8 cellular contexts compared by ENCODE assay signal in genomic region chr7:129210256-129210988, GRCh38. TPM values are rescaled to one million over a fixed set of nuclear protein-coding genes. Genes with fewer than 3 reads are reported as not detected.
A peak's percentile ranks its signal among the peaks of the same experiment; 100 is the strongest.
DNase-seq lines count a peak whose midpoint lies in the region; ATAC-seq and TF ChIP-seq lines count a peak whose summit lies in the region.

No MANE protein-coding gene starts in this region.

- no peaks in the 10 kb centered on the region for H3K27me3 ChIP-seq in PC-9 (ENCODE audit: insufficient read depth, low read depth)
- H3K27me3 ChIP-seq in osteoblast (ENCODE audit: insufficient read depth, low read length): no peaks in the 10 kb centered on the region
- H3K27me3 ChIP-seq in thyroid gland: no peaks in the 10 kb centered on the region

- H3K36me3 ChIP-seq in PC-9 (ENCODE audit: low read depth) (no peaks in the 10 kb centered on the region), osteoblast (ENCODE audit: insufficient read depth, low read length) (no peaks in the 10 kb centered on the region), thyroid gland (peaks cover 0 to 2% of the 10 kb centered on the region in 2 donors)

- CTCF ChIA-PET in PC-9 (lab: Charles Lee): interaction anchor here (0.6 to 2.5 kb wide), 2 partner anchors 47 to 183 kb away, joined by 3 to 15 read pairs; no protein-coding TSS in a partner anchor

- H3F3A ChIP-seq in PC-9 (ENCODE audit: insufficient read depth, low read depth): no peaks in the 10 kb centered on the region

- H2AFZ ChIP-seq in PC-9 (no peak overlapping the region), osteoblast (ENCODE audit: low read length) (no peak overlapping the region)

- no peaks in the 10 kb centered on the region for H3K9me2 ChIP-seq in PC-9 (ENCODE audit: insufficient read depth)

- TF ChIP-seq CTCF in PC-9 (conservative IDR thresholded peaks at IDR 0.05) (peak; percentile 84), fibroblast of villous mesenchyme (IDR thresholded peaks at IDR 0.05; ENCODE audit: insufficient read depth, low read depth, low read length) (peak; percentile 85), osteoblast (IDR thresholded peaks at IDR 0.05; ENCODE audit: extremely low read depth, low read depth, low read length) (peak; percentile 80), thyroid gland (IDR thresholded peaks at IDR 0.05) (peak; percentile 54 to 93 (median 86))

- H3K9me3 ChIP-seq in PC-9 (ENCODE audit: insufficient read depth, low read depth): no peaks in the 10 kb centered on the region
- no peaks in the 10 kb centered on the region for H3K9me3 ChIP-seq in osteoblast (ENCODE audit: low read depth, low read length)
- H3K9me3 ChIP-seq in thyroid gland: no peaks in the 10 kb centered on the region

- no peaks in the 10 kb centered on the region for H3K79me2 ChIP-seq in PC-9 (ENCODE audit: low read depth)
- no peaks in the 10 kb centered on the region for H3K79me2 ChIP-seq in osteoblast (ENCODE audit: insufficient read depth, low read length)

- H3K27ac ChIP-seq in PC-9: no peak overlapping the region
- no peak overlapping the region for H3K27ac ChIP-seq in osteoblast (ENCODE audit: low read depth, low read length)
- H3K27ac ChIP-seq in thyroid gland: no peak overlapping the region

- DNase-seq in ELF-1 (ENCODE audit: low read depth, low spot score) (peak; percentile 70), PC-9 (peak in 1 of 2 experiments; percentile 82), fibroblast of villous mesenchyme (ENCODE audit: low read depth) (peak; percentile 54), osteoblast (ENCODE audit: insufficient read length, low spot score, missing footprints) (peak; percentile 97), thyroid gland (peak; percentile 84 to 87)
- peak; percentile 29 for DNase-seq in activated T-helper 1 cell treated with anti-CD3 and anti-CD28 coated beads, Interleukin-2, amount 50 U/mL, for 16 hours (ENCODE audit: low read depth in 1 of 2, low spot score in 1 of 2)

- TF ChIP-seq POLR2A in thyroid gland (IDR thresholded peaks at IDR 0.05): no peak

- no peak overlapping the region for H3K4me3 ChIP-seq in PC-9
- no peak overlapping the region for H3K4me3 ChIP-seq in fibroblast of villous mesenchyme (ENCODE audit: low read depth, low read length)
- H3K4me3 ChIP-seq in osteoblast (ENCODE audit: insufficient read depth, low read length): no peak overlapping the region
- H3K4me3 ChIP-seq in thyroid gland (replicated peaks in 1 of 3): no peak overlapping the region

- POLR2A ChIA-PET in PC-9 (lab: Charles Lee; ENCODE audit: unreplicated experiment): no interaction called here

- intact Hi-C loops in PC-9 (cut with micrococcal nuclease; ENCODE audit: unreplicated experiment): loop anchor here (1.0 to 5.0 kb wide), 6 partner anchors 46 to 863 kb away; no protein-coding TSS in a partner anchor
- intact Hi-C loops in thyroid gland (cut with DNase I): loop anchor here (5.0 kb wide), 2 partner anchors 48 to 308 kb away; no protein-coding TSS in a partner anchor

- ATAC-seq in HG03064 (IDR thresholded peaks at IDR 0.05; ENCODE audit: low read depth, unreplicated experiment): peak; percentile 75
- ATAC-seq in GM19328 (IDR thresholded peaks at IDR 0.05; ENCODE audit: unreplicated experiment): no peak

- WGBS in thyroid gland, 2 donors: 61 to 85% methylated on average over 11 of the region's 16 CpGs

- H3K4me2 ChIP-seq in PC-9: no peak overlapping the region
- no peak overlapping the region for H3K4me2 ChIP-seq in osteoblast (ENCODE audit: insufficient read depth, low read length)

- H4K20me1 ChIP-seq in PC-9 (ENCODE audit: insufficient read depth) (no peaks in the 10 kb centered on the region), osteoblast (ENCODE audit: insufficient read depth, low read length) (peaks cover 5% of the 10 kb centered on the region)

- H3K4me1 ChIP-seq in PC-9 (replicated peaks; ENCODE audit: insufficient read depth): no peaks in the 10 kb centered on the region
- H3K4me1 ChIP-seq in osteoblast (ENCODE audit: insufficient read depth, low read length): no peaks in the 10 kb centered on the region
- H3K4me1 ChIP-seq in thyroid gland: peaks cover 0 to under 1% of the 10 kb centered on the region in 2 donors

- no TSS peak for BruUV-seq in PC-9 (replicated peaks; lab: Mats Ljungman, UMichigan)

RNA-seq across cellular contexts. Expression of gene AHCYL2, which starts 14.4 kb away (rescaled TPM):
- total RNA-seq in PC-9 (2021) (15.7 and 16.2 TPM in 2 replicates), fibroblast of villous mesenchyme (6.4 and 8.6 TPM in 2 replicates), osteoblast (10.1 and 11.2 TPM in 2 replicates), thyroid gland (100 to 1,000 TPM in 2 of 4 donors, 10 to 100 TPM in 2; 83.2 to 149 (median 101) TPM)

RNA-seq across cellular contexts. Expression of gene SMO, which starts 22.0 kb away (rescaled TPM):
- total RNA-seq in PC-9 (2021) (1.2 and 1.9 TPM in 2 replicates), fibroblast of villous mesenchyme (1.3 and 2.3 TPM in 2 replicates), osteoblast (19.9 and 23.9 TPM in 2 replicates), thyroid gland (10 to 100 TPM; 10.5 to 17.4 (median 14.7) TPM)
